In genomic region chr22:25235547-25236290, GRCh38 we compare ENCODE assay signal across 8 cellular contexts. TPM values are rescaled to one million over a fixed set of nuclear protein-coding genes. Genes with fewer than 3 reads are reported as not detected.
DNase-seq lines count a peak whose midpoint lies in the region; ATAC-seq and TF ChIP-seq lines count a peak whose summit lies in the region.

No MANE protein-coding gene starts in this region.

- intact Hi-C loops in esophagus muscularis mucosa (cut with DNase I) = no loop called here

- H3K36me3 Mint-ChIP-seq in naive thymus-derived CD8-positive, alpha-beta T cell = no peaks in the 10 kb centered on the region

- peaks cover 0 to 7% (median 6%) of the 10 kb centered on the region in 4 donors for H3K4me1 ChIP-seq in esophagus muscularis mucosa

- H3K27ac ChIP-seq in esophagus muscularis mucosa (replicated peaks in 1 of 4) = no peak overlapping the region

- ATAC-seq in naive thymus-derived CD8-positive, alpha-beta T cell = peak; percentile 68 to 77
- no peak for ATAC-seq in HG03354 (IDR thresholded peaks at IDR 0.05; ENCODE audit: poor library complexity, severe bottlenecking, unreplicated experiment)

- peaks cover 0 to 61% (median 3%) of the 10 kb centered on the region in 4 donors for H3K27me3 ChIP-seq in esophagus muscularis mucosa

- peak overlapping the region in 1 of 4 donors; percentile 14 for H3K4me3 ChIP-seq in esophagus muscularis mucosa

- peaks cover 29 to 74% (median 46%) of the 10 kb centered on the region in 5 donors for H3K27me3 Mint-ChIP-seq in naive thymus-derived CD8-positive, alpha-beta T cell

- 23% methylated on average over 14 of the region's 30 CpGs for WGBS in esophagus muscularis mucosa

- no peaks in the 10 kb centered on the region for H3K9me3 Mint-ChIP-seq in naive thymus-derived CD8-positive, alpha-beta T cell

- no peak overlapping the region for H3K27ac Mint-ChIP-seq in naive thymus-derived CD8-positive, alpha-beta T cell

- POLR2A ChIA-PET in naive thymus-derived CD8-positive, alpha-beta T cell (lab: Charles Lee) = no interaction called here

- TF ChIP-seq EP300 in esophagus muscularis mucosa (IDR thresholded peaks at IDR 0.05) = no peak

- DNase-seq in ELR (ENCODE audit: low read depth) (peak; percentile 68), HS-27A (ENCODE audit: low read depth) (peak; percentile 46), NOMO-1 treated with DMSO at 0.1 percent for 48 hours (lab: John Stamatoyannopoulos, UW; ENCODE audit: unreplicated experiment) (peak; percentile 55), activated T-cell treated with anti-CD3 and anti-CD28 coated beads for 4 hours (peak; percentile 3), esophagus muscularis mucosa (ENCODE audit: extremely low spot score) (no peak)
- DNase-seq in naive thymus-derived CD8-positive, alpha-beta T cell = peak; percentile 9 to 78 (median 48)
- peak; percentile 39 for DNase-seq in stimulated activated naive CD4-positive, alpha-beta T cell treated with Interleukin-2 at 50 U/mL for 16 hours (lab: John Stamatoyannopoulos, UW)

- no peak for TF ChIP-seq POLR2A in esophagus muscularis mucosa (IDR thresholded peaks at IDR 0.05; ENCODE audit: low read depth)

- H3K4me3 Mint-ChIP-seq in naive thymus-derived CD8-positive, alpha-beta T cell = peak overlapping the region in 6 of 10 donors; percentile 15 to 50 (median 36)

- TF ChIP-seq CTCF in esophagus muscularis mucosa (IDR thresholded peaks at IDR 0.05) = peak; percentile 30 to 50 (median 35)

- no peaks in the 10 kb centered on the region for H3K36me3 ChIP-seq in esophagus muscularis mucosa

- no peaks in the 10 kb centered on the region for H3K9me3 ChIP-seq in esophagus muscularis mucosa

- H3K4me1 Mint-ChIP-seq in naive thymus-derived CD8-positive, alpha-beta T cell = peaks cover 5 to 9% (median 7%) of the 10 kb centered on the region in 4 donors

RNA-seq across cellular contexts. Expression of gene CRYBB2, which starts 16.3 kb away (rescaled TPM):
- total RNA-seq in esophagus muscularis mucosa = under 1 TPM in 1 of 4 donors, not detected in 3; 0.40 TPM
- total RNA-seq in naive thymus-derived CD8-positive, alpha-beta T cell = not detected
- polyA plus RNA-seq in naive thymus-derived CD8-positive, alpha-beta T cell = not detected

RNA-seq across cellular contexts. Expression of gene CRYBB3, which starts 36.1 kb away (rescaled TPM):
- total RNA-seq in esophagus muscularis mucosa = not detected
- total RNA-seq in naive thymus-derived CD8-positive, alpha-beta T cell = not detected
- not detected for polyA plus RNA-seq in naive thymus-derived CD8-positive, alpha-beta T cell
